Comparison of ENCODE assay signal across 17 cellular contexts in the genomic region with DNA sequence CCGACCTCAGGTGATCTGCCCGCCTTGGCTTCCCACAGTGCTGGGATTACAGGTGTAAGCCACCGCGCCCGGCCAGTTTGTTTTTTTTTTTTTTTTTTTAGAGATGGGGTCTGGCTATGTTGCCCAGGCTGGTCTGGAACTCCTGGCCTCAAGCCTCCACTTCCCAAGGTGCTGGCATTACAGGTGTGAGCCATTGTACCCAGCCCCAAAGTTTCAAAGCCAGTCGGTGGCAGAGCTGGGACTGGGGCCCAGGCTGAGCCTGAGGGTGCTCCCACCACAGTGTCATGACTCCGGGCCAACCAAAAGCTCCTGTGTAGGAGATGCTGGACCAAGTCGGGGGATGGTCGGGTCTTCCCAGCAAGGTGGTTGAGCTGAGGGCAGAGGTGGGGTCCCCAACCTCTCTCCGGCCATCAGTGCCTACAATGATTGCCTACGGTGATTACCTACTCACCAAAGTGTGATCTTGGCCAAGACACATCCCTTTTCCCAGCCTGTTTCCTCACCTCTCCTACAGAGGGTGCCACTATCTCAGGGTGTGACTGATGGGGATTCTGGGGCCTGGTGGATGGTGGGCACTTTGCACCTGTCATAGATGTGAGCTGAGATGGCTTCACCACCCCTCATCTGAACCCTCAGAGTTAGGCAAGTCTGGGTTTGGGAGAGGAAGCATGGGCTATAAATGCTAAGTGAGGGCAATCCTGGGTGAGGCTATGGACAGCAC. TPM values are rescaled to one million over a fixed set of nuclear protein-coding genes. Genes with fewer than 3 reads are reported as not detected.
A peak's percentile ranks its signal among the peaks of the same experiment; 100 is the strongest.
DNase-seq lines count a peak whose midpoint lies in the region; ATAC-seq and TF ChIP-seq lines count a peak whose summit lies in the region.
"Had no signal": no experiment of that assay in that cellular context is flagged by ENCODE, and none has a peak within 500 bp of the region (broad histone marks: within the 10 kb centered on the region; RNA-seq: fewer than 3 reads in every experiment).

No MANE protein-coding gene starts in this region.

- H3K4me3 Mint-ChIP-seq in chondrocyte (ENCODE audit: unreplicated experiment), result no peak overlapping the region
- H3K4me3 Mint-ChIP-seq: naive B cell; T-helper 2 cell treated with Interferon-gamma antibody and Interleukin-4, amounts not matched to agents 5 μg/mL and 100 μg/mL, for 36 hours had no signal

- DNase-seq in cardiac muscle cell (ENCODE audit: low read depth in 1 of 2, low spot score in 1 of 2) (no peak), right atrium auricular region (ENCODE audit: low spot score) (no peak), chondrocyte (ENCODE audit: low spot score) (no peak), medulla oblongata (ENCODE audit: extremely low spot score) (no peak)
- no peak for DNase-seq in activated CD4-positive, alpha-beta T cell treated with anti-CD3 and anti-CD28 coated beads, Interleukin-2, amount 50 U/mL, for 48 hours
- DNase-seq: activated CD4-positive, alpha-beta T cell treated with anti-CD3 and anti-CD28 coated beads, Interleukin-2, amount 50 U/mL, for 4 hours; activated effector memory CD4-positive, alpha-beta T cell treated with anti-CD3 and anti-CD28 coated beads, Interleukin-2, amount 50 U/mL, for 16 hours; heart right ventricle; left cardiac atrium; naive B cell; NCI-H1105 treated with DMSO at 0.1 percent for 48 hours; NCI-H510A treated with DMSO at 0.1 percent for 48 hours; retina had no signal

- peaks cover 14% of the 10 kb centered on the region for H3K36me3 Mint-ChIP-seq in chondrocyte (ENCODE audit: low read depth)

- H3K4me3 ChIP-seq in cardiac muscle cell (no peak overlapping the region), right atrium auricular region (no peak overlapping the region)
- H3K4me3 ChIP-seq: heart right ventricle had no signal

- no peaks in the 10 kb centered on the region for H3K9me3 ChIP-seq in cardiac muscle cell (ENCODE audit: low read depth)
- peaks cover 4 to 13% of the 10 kb centered on the region in 2 donors for H3K9me3 ChIP-seq in right atrium auricular region

- ATAC-seq in GM18498 (IDR thresholded peaks at IDR 0.05; ENCODE audit: unreplicated experiment), result no peak
- ATAC-seq: left cardiac atrium had no signal

- H3K4me1 Mint-ChIP-seq in chondrocyte (ENCODE audit: low read depth), result peaks cover 8% of the 10 kb centered on the region

- H3K36me3 ChIP-seq in cardiac muscle cell, result peaks cover 9% of the 10 kb centered on the region
- H3K36me3 ChIP-seq in right atrium auricular region, result peaks cover 50% of the 10 kb centered on the region

- H3K4me1 ChIP-seq in cardiac muscle cell (ENCODE audit: low read depth) (peaks cover 6% of the 10 kb centered on the region), right atrium auricular region (peaks cover 0 to 5% of the 10 kb centered on the region in 2 donors)

- peak; percentile 5 for TF ChIP-seq CTCF in cardiac muscle cell (IDR thresholded peaks at IDR 0.05; ENCODE audit: low read depth, low read length)
- TF ChIP-seq CTCF in right atrium auricular region (IDR thresholded peaks at IDR 0.05), result peak in 1 of 2 donors; percentile 18
- TF ChIP-seq CTCF in chondrocyte (IDR thresholded peaks at IDR 0.05), result peak; percentile 29

- H3K27me3 Mint-ChIP-seq in chondrocyte (ENCODE audit: low read depth), result no peaks in the 10 kb centered on the region
- H3K27me3 Mint-ChIP-seq: brain, naive B cell had no signal

- H3K27ac ChIP-seq in cardiac muscle cell, result no peak overlapping the region
- H3K27ac ChIP-seq in right atrium auricular region, result no peak overlapping the region
- H3K27ac ChIP-seq: heart right ventricle had no signal

- H3K27me3 ChIP-seq in cardiac muscle cell, result no peaks in the 10 kb centered on the region
- H3K27me3 ChIP-seq in right atrium auricular region, result no peaks in the 10 kb centered on the region
- H3K27me3 ChIP-seq: heart right ventricle had no signal

- no peak overlapping the region for H3K27ac Mint-ChIP-seq in chondrocyte (ENCODE audit: unreplicated experiment)
- H3K27ac Mint-ChIP-seq: T-helper 2 cell treated with Interferon-gamma antibody and Interleukin-4, amounts not matched to agents 5 μg/mL and 100 μg/mL, for 36 hours had no signal

- H3K9me3 Mint-ChIP-seq in chondrocyte (ENCODE audit: low read depth), result peaks cover 8% of the 10 kb centered on the region

RNA-seq across cellular contexts. Expression of a gene that starts 5.9 kb away (rescaled TPM):
- total RNA-seq in cardiac muscle cell, result 112 and 158 TPM in 2 replicates
- polyA plus RNA-seq in cardiac muscle cell, result 130 and 136 TPM in 2 replicates
- total RNA-seq in right atrium auricular region, result 10 to 100 TPM; 20.2 to 38.2 TPM
- total RNA-seq in chondrocyte, result 41.8 to 48.8 TPM (median 42.5 TPM) in 3 replicates

RNA-seq across cellular contexts. Expression of a gene that starts 10.8 kb away (rescaled TPM):
- 3.6 and 14.2 TPM in 2 replicates for total RNA-seq in cardiac muscle cell
- polyA plus RNA-seq in cardiac muscle cell, result 4.1 and 7.5 TPM in 2 replicates
- total RNA-seq in right atrium auricular region, result not detected
- total RNA-seq in chondrocyte, result not detected in 3 replicates
- total RNA-seq: heart right ventricle, left cardiac atrium, urinary bladder had no signal
- polyA plus RNA-seq: heart right ventricle, urinary bladder had no signal

RNA-seq across cellular contexts. Expression of a gene that starts 21.1 kb away (rescaled TPM):
- total RNA-seq in cardiac muscle cell, result 95.2 and 126 TPM in 2 replicates
- 30.6 and 33.5 TPM in 2 replicates for polyA plus RNA-seq in cardiac muscle cell
- total RNA-seq in right atrium auricular region, result 100 to 1,000 TPM; 144 to 185 TPM
- total RNA-seq in chondrocyte, result 81.4 to 103 TPM (median 88.2 TPM) in 3 replicates

RNA-seq across cellular contexts. Expression of a gene that starts 23.8 kb away (rescaled TPM):
- total RNA-seq in cardiac muscle cell (16.0 and 19.4 TPM in 2 replicates), right atrium auricular region (10 to 100 TPM in 1 of 2 donors, 1 to 10 TPM in 1; 8.7 to 12.1 TPM), chondrocyte (1.00 to 3.7 TPM (median 2.0 TPM) in 3 replicates)
- polyA plus RNA-seq in cardiac muscle cell, result 23.2 and 25.6 TPM in 2 replicates

RNA-seq across cellular contexts. Expression of a gene that starts 34.6 kb away (rescaled TPM):
- total RNA-seq in cardiac muscle cell, result 0.25 and 0.30 TPM in 2 replicates
- 0.10 and 1.0 TPM in 2 replicates for polyA plus RNA-seq in cardiac muscle cell
- under 1 TPM; 0.28 to 0.37 TPM for total RNA-seq in right atrium auricular region
- 0.82 to 0.95 TPM (median 0.92 TPM) in 3 replicates for total RNA-seq in chondrocyte
